1 cellular context compared by ENCODE assay signal in genomic region chr16:67964477-67965131, GRCh38.
TF ChIP-seq lines count a peak whose summit lies in the region.

No MANE protein-coding gene starts in this region.

TF ChIP-seq in HepG2, 621 proteins besides CTCF, POLR2A, EP300 and RAD21 (continues in another document):
- no peak for TF ChIP-seq HNRNPH1 (optimal IDR thresholded peaks at IDR 0.05; ENCODE audit: low read depth, low read length)
- TF ChIP-seq ZBTB38 (CRISPR knock-in tag; IDR thresholded peaks at IDR 0.05), result 0 out of 2 replicates have a peak, but pooled peaks have one; percentile 21
- no peak for TF ChIP-seq SOX6 (IDR thresholded peaks at IDR 0.05)
- no peak for TF ChIP-seq SOX6 (CRISPR knock-in tag; IDR thresholded peaks at IDR 0.05)
- TF ChIP-seq FOXM1 (CRISPR knock-in tag; IDR thresholded peaks at IDR 0.05), result no peak
- no peak for TF ChIP-seq MEIS1 (CRISPR knock-in tag; IDR thresholded peaks at IDR 0.05; ENCODE audit: borderline replicate concordance)
- TF ChIP-seq ETV6 (CRISPR knock-in tag; conservative IDR thresholded peaks at IDR 0.05), result no peak
- TF ChIP-seq PRMT3 (CRISPR knock-in tag; IDR thresholded peaks at IDR 0.05; ENCODE audit: borderline replicate concordance, low read depth), result 0 out of 2 replicates have a peak, but pooled peaks have one; percentile 42
- TF ChIP-seq RBM22 (optimal IDR thresholded peaks at IDR 0.05; ENCODE audit: low read length), result peak; percentile 57
- TF ChIP-seq RNF219 (CRISPR knock-in tag; IDR thresholded peaks at IDR 0.05), result no peak
- TF ChIP-seq TBX3 (IDR thresholded peaks at IDR 0.05; ENCODE audit: borderline replicate concordance), result no peak
- no peak for TF ChIP-seq BORCS8-MEF2B (CRISPR knock-in tag; IDR thresholded peaks at IDR 0.05)
- no peak for TF ChIP-seq ZNF260 (CRISPR knock-in tag; IDR thresholded peaks at IDR 0.05; ENCODE audit: borderline replicate concordance, low read depth)
- TF ChIP-seq KLF6 (CRISPR knock-in tag; IDR thresholded peaks at IDR 0.05), result no peak
- 0 out of 2 replicates have a peak, but pooled peaks have one; percentile 29 for TF ChIP-seq FUBP1 (CRISPR knock-in tag; IDR thresholded peaks at IDR 0.05; ENCODE audit: borderline replicate concordance)
- no peak for TF ChIP-seq ZNF883 (CRISPR knock-in tag; IDR thresholded peaks at IDR 0.05; ENCODE audit: not compliant biosample characterization)
- no peak for TF ChIP-seq RCOR2 (CRISPR knock-in tag; IDR thresholded peaks at IDR 0.05)
- TF ChIP-seq PREB (CRISPR knock-in tag; IDR thresholded peaks at IDR 0.05), result no peak
- no peak for TF ChIP-seq ZBTB3 (CRISPR knock-in tag; IDR thresholded peaks at IDR 0.05; ENCODE audit: borderline replicate concordance, low read depth)
- no peak for TF ChIP-seq ZNF124 (CRISPR knock-in tag; IDR thresholded peaks at IDR 0.05)
- no peak for TF ChIP-seq ZNF280B (CRISPR knock-in tag; IDR thresholded peaks at IDR 0.05; ENCODE audit: borderline replicate concordance)
- TF ChIP-seq SP4 (CRISPR knock-in tag; IDR thresholded peaks at IDR 0.05), result no peak
- TF ChIP-seq ZNF609 (CRISPR knock-in tag; IDR thresholded peaks at IDR 0.05; ENCODE audit: borderline replicate concordance), result no peak
- TF ChIP-seq ZBTB2 (CRISPR knock-in tag; IDR thresholded peaks at IDR 0.05; ENCODE audit: low read depth), result no peak
- TF ChIP-seq ZC3H13 (CRISPR knock-in tag; IDR thresholded peaks at IDR 0.05), result 0 out of 2 replicates have a peak, but pooled peaks have one; percentile 28
- no peak for TF ChIP-seq HNF4A (CRISPR knock-in tag; IDR thresholded peaks at IDR 0.05)
- TF ChIP-seq EEA1 (CRISPR knock-in tag; IDR thresholded peaks at IDR 0.05; ENCODE audit: borderline replicate concordance), result no peak
- TF ChIP-seq RAD51 (IDR thresholded peaks at IDR 0.05; ENCODE audit: borderline replicate concordance), result no peak
- TF ChIP-seq ZHX1 (CRISPR knock-in tag; IDR thresholded peaks at IDR 0.05; ENCODE audit: low read depth), result no peak
- TF ChIP-seq HDAC2 (CRISPR knock-in tag; IDR thresholded peaks at IDR 0.05), result 0 out of 2 replicates have a peak, but pooled peaks have one; percentile 13
- TF ChIP-seq THAP7 (CRISPR knock-in tag; IDR thresholded peaks at IDR 0.05), result 0 out of 2 replicates have a peak, but pooled peaks have one; percentile 15
- no peak for TF ChIP-seq ZNF766 (CRISPR knock-in tag; IDR thresholded peaks at IDR 0.05; ENCODE audit: borderline replicate concordance)
- no peak for TF ChIP-seq ATM (IDR thresholded peaks at IDR 0.05; ENCODE audit: borderline replicate concordance)
- TF ChIP-seq HOXA7 (CRISPR knock-in tag; IDR thresholded peaks at IDR 0.05), result no peak
- no peak for TF ChIP-seq MAZ (IDR thresholded peaks at IDR 0.05; ENCODE audit: borderline replicate concordance, low read depth, low read length)
- TF ChIP-seq MAZ (CRISPR knock-in tag; IDR thresholded peaks at IDR 0.05; ENCODE audit: low read depth), result no peak
- peak; percentile 57; the same call in 1 of the 2 replicates for TF ChIP-seq ZNF501 (CRISPR knock-in tag; IDR thresholded peaks at IDR 0.05)
- TF ChIP-seq TARDBP (CRISPR knock-in tag; IDR thresholded peaks at IDR 0.05), result no peak
- 0 out of 2 replicates have a peak, but pooled peaks have one; percentile 19 for TF ChIP-seq RARA (CRISPR knock-in tag; IDR thresholded peaks at IDR 0.05)
- peak; percentile 67 for TF ChIP-seq RFX5 (IDR thresholded peaks at IDR 0.05; ENCODE audit: low read depth, low read length)
- no peak for TF ChIP-seq ZNF546 (CRISPR knock-in tag; conservative IDR thresholded peaks at IDR 0.05)
- TF ChIP-seq ATF6 (CRISPR knock-in tag; conservative IDR thresholded peaks at IDR 0.05), result no peak
- no peak for TF ChIP-seq ZNF569 (CRISPR knock-in tag; IDR thresholded peaks at IDR 0.05; ENCODE audit: borderline replicate concordance)
